ENCODE assay signal across 8 cellular contexts in genomic region chr16:81996664-81997529, GRCh38. TPM values are rescaled to one million over a fixed set of nuclear protein-coding genes. Genes with fewer than 3 reads are reported as not detected.
A peak's percentile ranks its signal among the peaks of the same experiment; 100 is the strongest.
DNase-seq lines count a peak whose midpoint lies in the region; ATAC-seq, FAIRE-seq and TF ChIP-seq lines count a peak whose summit lies in the region.
"Had no signal": no experiment of that assay in that cellular context is flagged by ENCODE, and none has a peak within 500 bp of the region (broad histone marks: within the 10 kb centered on the region; RNA-seq: fewer than 3 reads in every experiment).

No MANE protein-coding gene starts in this region.

- peaks cover 10% of the 10 kb centered on the region for H3K9me3 Mint-ChIP-seq in HFFc6

- H3K4me1 Mint-ChIP-seq in HFFc6 (ENCODE audit: low read depth): peaks cover 30% of the 10 kb centered on the region

- no peak for FAIRE-seq in D721Med (lab: Jason Lieb, UNC)

- H3K4me3 ChIP-seq in SJSA1: no peak overlapping the region
- H3K4me3 ChIP-seq: Peyer's patch had no signal

- H3K9me3 ChIP-seq in SJSA1 (replicated peaks): no peaks in the 10 kb centered on the region
- H3K9me3 ChIP-seq: Peyer's patch had no signal

- H3K36me3 ChIP-seq in SJSA1: no peaks in the 10 kb centered on the region

- peak overlapping the region; percentile 78 for H3K27ac Mint-ChIP-seq in HFFc6

- peaks cover 2% of the 10 kb centered on the region for H3K27me3 Mint-ChIP-seq in HFFc6 (ENCODE audit: insufficient read depth)

- DNase-seq in HFFc6 (peak; percentile 55), SJSA1 (ENCODE audit: low read depth in 1 of 2, low spot score in 2 of 2) (peak; percentile 75 to 87), foreskin melanocyte (peak; percentile 45), stromal cell of bone marrow (ENCODE audit: low read depth) (peak; percentile 67), D721Med (ENCODE audit: insufficient read length, low spot score) (no peak), NCI-H748 (lab: John Stamatoyannopoulos, UW; ENCODE audit: unreplicated experiment) (no peak)
- DNase-seq: Peyer's patch had no signal

- H3K4me3 Mint-ChIP-seq in HFFc6: peak overlapping the region; percentile 17; the same call in 1 of the 2 replicates

- ATAC-seq in HG03520 (IDR thresholded peaks at IDR 0.05; ENCODE audit: unreplicated experiment): no peak

- TF ChIP-seq CTCF in HFFc6 (IDR thresholded peaks at IDR 0.05): peak; percentile 73
- TF ChIP-seq CTCF in D721Med (IDR thresholded peaks at IDR 0.05; ENCODE audit: insufficient read depth, missing control alignments): no peak

- no peaks in the 10 kb centered on the region for H3K27me3 ChIP-seq in SJSA1 (replicated peaks)
- H3K27me3 ChIP-seq: Peyer's patch had no signal

- H3K4me1 ChIP-seq in SJSA1 (replicated peaks): peaks cover 43% of the 10 kb centered on the region

- peak overlapping the region; percentile 94 for H3K27ac ChIP-seq in SJSA1

- no peaks in the 10 kb centered on the region for H3K36me3 Mint-ChIP-seq in HFFc6 (ENCODE audit: low read depth)

RNA-seq across cellular contexts. Expression of gene SDR42E1, which starts 14.4 kb away (rescaled TPM):
- total RNA-seq in HFFc6 (2021; fragmentation: NEBNext Ultra II Directional; extraction: Animal tissue kit (Norgen Biotek cat#: 25700)): not detected
- total RNA-seq in SJSA1 (2014; rRNA removed; shearing (Covaris generic)): not detected in 2 replicates

RNA-seq across cellular contexts. Expression of gene HSD17B2, which starts 38.2 kb away (rescaled TPM):
- total RNA-seq in HFFc6 (2021; fragmentation: NEBNext Ultra II Directional; extraction: Animal tissue kit (Norgen Biotek cat#: 25700)): 1 to 10 TPM in 2 of 6 experiments, under 1 TPM in 3, not detected in 1; 0.17 to 3.2 (median 0.50) TPM
- total RNA-seq in SJSA1 (2014; rRNA removed; shearing (Covaris generic)): 2.0 TPM in 1 of 2 replicates, not detected in the other

Comparison
In these comparisons a context has a peak if more than half of its experiments do, and no peak if none do; other contexts are left out.
1. DNase-seq: peak in HFFc6 (single experiment), SJSA1 (2 of 2), foreskin melanocyte (single experiment) and stromal cell of bone marrow (single experiment); none in D721Med (single experiment) and NCI-H748 (single experiment).